25 cellular contexts compared by ENCODE assay signal in the genomic region with DNA sequence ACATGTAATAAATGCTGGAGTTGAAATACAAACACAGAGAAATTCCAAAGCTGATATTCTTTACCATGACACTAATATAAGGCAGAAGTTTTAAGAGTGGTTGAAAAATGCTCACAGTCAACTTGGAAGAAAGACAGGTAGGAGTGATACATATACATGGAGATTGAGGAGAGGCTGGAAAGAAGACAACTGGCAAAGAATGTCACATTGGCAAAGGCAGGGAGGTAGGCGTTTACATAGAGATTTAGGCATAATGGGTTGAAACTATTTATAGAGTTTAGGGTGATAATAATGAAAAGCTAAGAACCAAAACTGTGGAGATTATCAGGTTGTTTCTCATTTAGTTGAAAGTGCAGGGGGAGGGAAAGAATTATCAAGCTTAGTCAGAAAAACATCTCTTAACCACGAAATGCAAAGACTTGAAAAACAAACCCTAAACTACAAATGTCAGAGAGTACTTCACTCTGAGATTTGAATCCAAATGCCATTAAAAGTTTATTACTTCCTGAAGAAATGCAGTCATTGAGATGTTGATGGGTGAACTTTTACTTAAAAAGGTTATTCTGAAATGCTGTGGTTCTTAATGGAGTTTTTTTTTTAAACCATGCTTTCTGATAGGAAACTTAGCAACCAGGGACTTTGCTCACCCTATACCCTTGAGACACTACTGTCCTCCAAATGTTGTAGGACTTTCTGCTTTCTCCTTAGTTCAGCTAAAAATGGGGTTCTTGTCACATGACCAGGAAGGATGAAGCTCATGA.
"Had no signal": no experiment of that assay in that cellular context is flagged by ENCODE, and none has a peak within 500 bp of the region (broad histone marks: within the 10 kb centered on the region; RNA-seq: fewer than 3 reads in every experiment).

No MANE protein-coding gene starts in this region.

- DNase-seq: kidney glomerular epithelial cell; left cardiac atrium; left lung; lower lobe of right lung; mammary epithelial cell; mesenchymal stem cell; mucosa of descending colon; naive thymus-derived CD4-positive, alpha-beta T cell; ovary; retina; right cardiac atrium; spleen; stimulated activated CD4-positive, alpha-beta T cell treated with anti-CD3 and anti-CD28 coated beads, Interleukin-4, amount 100 ng/mL, for 24 hours; stimulated activated naive CD4-positive, alpha-beta T cell treated with Interleukin-2 at 50 U/mL for 16 hours; stimulated activated naive CD8-positive, alpha-beta T cell treated with anti-CD3 and anti-CD28 coated beads, Interleukin-15, amount 100 ng/mL, for 72 hours; substantia nigra; uterus had no signal

- H3K27me3 Mint-ChIP-seq: natural killer cell treated with Interleukin-12 subunit alpha and Interleukin-12 subunit beta and Interleukin-15 and Interleukin-18, amount 100 ng/mL, for 72 hours; stimulated activated naive CD8-positive, alpha-beta T cell treated with anti-CD3 and anti-CD28 coated beads, Interleukin-15, amount 100 ng/mL, for 72 hours; type B pancreatic cell had no signal

- H3K4me1 Mint-ChIP-seq: mesothelial cell of epicardium; stimulated activated effector memory CD8-positive, alpha-beta T cell treated with anti-CD3 and anti-CD28 coated beads, Interleukin-12 subunit alpha, Interleukin-12 subunit beta, amount 100 ng/mL, for 72 hours; stimulated activated naive CD8-positive, alpha-beta T cell treated with anti-CD3 and anti-CD28 coated beads, Interleukin-15, amount 100 ng/mL, for 72 hours had no signal

- H3K27ac ChIP-seq: hepatocyte, left lung, lower lobe of right lung, ovary, skin epidermis, spleen, tibial nerve, uterus had no signal

- H3K36me3 ChIP-seq: left lung, lower lobe of right lung, ovary, spleen, uterus had no signal

- ATAC-seq: left cardiac atrium; left lung; lower lobe of right lung; mucosa of descending colon; naive thymus-derived CD4-positive, alpha-beta T cell; natural killer cell treated with Interleukin-12 subunit alpha and Interleukin-12 subunit beta and Interleukin-15 and Interleukin-18, amount 100 ng/mL, for 72 hours; right cardiac atrium; sciatic nerve; stimulated activated effector memory CD8-positive, alpha-beta T cell treated with anti-CD3 and anti-CD28 coated beads, Interleukin-12 subunit alpha, Interleukin-12 subunit beta, amount 100 ng/mL, for 72 hours; stimulated activated naive CD8-positive, alpha-beta T cell treated with anti-CD3 and anti-CD28 coated beads, Interleukin-15, amount 100 ng/mL, for 72 hours had no signal

- H3K9me3 ChIP-seq: ovary, uterus had no signal

- H3K36me3 Mint-ChIP-seq: stimulated activated effector memory CD8-positive, alpha-beta T cell treated with anti-CD3 and anti-CD28 coated beads, Interleukin-12 subunit alpha, Interleukin-12 subunit beta, amount 100 ng/mL, for 72 hours had no signal

- H3K4me3 Mint-ChIP-seq: mesothelial cell of epicardium; naive thymus-derived CD4-positive, alpha-beta T cell; natural killer cell treated with Interleukin-12 subunit alpha and Interleukin-12 subunit beta and Interleukin-15 and Interleukin-18, amount 100 ng/mL, for 72 hours; stimulated activated effector memory CD8-positive, alpha-beta T cell treated with anti-CD3 and anti-CD28 coated beads, Interleukin-12 subunit alpha, Interleukin-12 subunit beta, amount 100 ng/mL, for 72 hours; stimulated activated naive CD8-positive, alpha-beta T cell treated with anti-CD3 and anti-CD28 coated beads, Interleukin-15, amount 100 ng/mL, for 72 hours; type B pancreatic cell had no signal

- H3K4me3 ChIP-seq: hepatocyte, left lung, lower lobe of right lung, mucosa of descending colon, ovary, skin epidermis, spleen, tibial nerve, uterus had no signal
